26 cellular contexts compared by ENCODE assay signal in genomic region chr2:206627632-206628031, GRCh38. TPM values are rescaled to one million over a fixed set of nuclear protein-coding genes. Genes with fewer than 3 reads are reported as not detected.
A peak's percentile ranks its signal among the peaks of the same experiment; 100 is the strongest.
DNase-seq lines count a peak whose midpoint lies in the region; ATAC-seq and TF ChIP-seq lines count a peak whose summit lies in the region.
"Had no signal": no experiment of that assay in that cellular context is flagged by ENCODE, and none has a peak within 500 bp of the region (broad histone marks: within the 10 kb centered on the region; RNA-seq: fewer than 3 reads in every experiment).

No MANE protein-coding gene starts in this region.

- no peak overlapping the region for H3K4me3 Mint-ChIP-seq in Caco-2 (ENCODE audit: unreplicated experiment)
- H3K4me3 Mint-ChIP-seq: CD14-positive monocyte; CD4-positive, alpha-beta T cell; CD8-positive, alpha-beta memory T cell had no signal

- no peak overlapping the region for H3K27ac ChIP-seq in body of pancreas
- H3K27ac ChIP-seq: A549; BLaER1 treated with 17β-estradiol and CSF1 and Interleukin-3, amounts not matched to agents 10 nM and 100 nM; GM23248 had no signal

- peaks cover 5% of the 10 kb centered on the region for H3K4me1 ChIP-seq in body of pancreas
- no peaks in the 10 kb centered on the region for H3K4me1 ChIP-seq in Caco-2
- H3K4me1 ChIP-seq: A549; BE2C; BLaER1 treated with 17β-estradiol and CSF1 and Interleukin-3, amounts not matched to agents 10 nM and 100 nM had no signal

- no peak for TF ChIP-seq POLR2A in body of pancreas (IDR thresholded peaks at IDR 0.05)

- H3K27ac Mint-ChIP-seq in Caco-2 (ENCODE audit: unreplicated experiment), result no peak overlapping the region
- H3K27ac Mint-ChIP-seq: CD14-positive monocyte; CD4-positive, alpha-beta T cell had no signal

- H3K9me3 Mint-ChIP-seq in Caco-2 (ENCODE audit: unreplicated experiment), result no peaks in the 10 kb centered on the region
- H3K9me3 Mint-ChIP-seq: CD4-positive, alpha-beta T cell had no signal

- no TSS peak for BruUV-seq in Caco-2 (replicated peaks; lab: Mats Ljungman, UMichigan)

- intact Hi-C loops in body of pancreas (cut with DNase I) (no loop called here), Caco-2 (cut with micrococcal nuclease; ENCODE audit: unreplicated experiment) (no loop called here)

- peaks cover 18% of the 10 kb centered on the region for H3K27me3 Mint-ChIP-seq in Caco-2 (ENCODE audit: insufficient read depth, unreplicated experiment)

- H3K27me3 ChIP-seq in body of pancreas (no peaks in the 10 kb centered on the region), Caco-2 (replicated peaks; ENCODE audit: control insufficient read depth, insufficient read depth, low read length) (peaks cover 1% of the 10 kb centered on the region; the same call in 1 of the 2 replicates)
- H3K27me3 ChIP-seq: BLaER1 treated with 17β-estradiol and CSF1 and Interleukin-3, amounts not matched to agents 10 nM and 100 nM had no signal

- no peaks in the 10 kb centered on the region for H3K36me3 Mint-ChIP-seq in Caco-2 (ENCODE audit: insufficient read depth, unreplicated experiment)
- H3K36me3 Mint-ChIP-seq: CD14-positive monocyte; CD8-positive, alpha-beta memory T cell had no signal

- TF ChIP-seq CTCF in body of pancreas (IDR thresholded peaks at IDR 0.05) (no peak), Caco-2 (IDR thresholded peaks at IDR 0.05; ENCODE audit: insufficient read depth in 1 of 2, low read depth in 1 of 2, low read length in 1 of 2, severe bottlenecking in 1 of 2, unreplicated experiment in 1 of 2) (no peak)

- H3K9me3 ChIP-seq in body of pancreas (no peaks in the 10 kb centered on the region), Caco-2 (no peaks in the 10 kb centered on the region)
- H3K9me3 ChIP-seq: A549; BE2C; BLaER1 treated with 17β-estradiol and CSF1 and Interleukin-3, amounts not matched to agents 10 nM and 100 nM had no signal

- H3K36me3 ChIP-seq in body of pancreas (replicated peaks in 1 of 2; ENCODE audit: insufficient read depth in 1 of 2, low read depth in 2 of 2) (no peaks in the 10 kb centered on the region), Caco-2 (ENCODE audit: control insufficient read depth, insufficient read depth, low read length) (no peaks in the 10 kb centered on the region)
- H3K36me3 ChIP-seq: BE2C; BLaER1 treated with 17β-estradiol and CSF1 and Interleukin-3, amounts not matched to agents 10 nM and 100 nM had no signal

- H3K4me1 Mint-ChIP-seq in Caco-2 (ENCODE audit: low read depth, unreplicated experiment), result no peaks in the 10 kb centered on the region
- H3K4me1 Mint-ChIP-seq: CD14-positive monocyte; CD8-positive, alpha-beta memory T cell had no signal

- ATAC-seq in body of pancreas, result peak; percentile 47
- ATAC-seq: A549, GM12878 had no signal

- DNase-seq in DMS53 (lab: John Stamatoyannopoulos, UW), result peak; percentile 19
- DNase-seq in DMS53 treated with DMSO at 0.1 percent for 48 hours (lab: John Stamatoyannopoulos, UW; ENCODE audit: unreplicated experiment), result no peak
- peak; percentile 6 for DNase-seq in NCI-H2171 (lab: John Stamatoyannopoulos, UW)
- peak; percentile 76 for DNase-seq in NCI-H524 treated with DMSO at 0.1 percent for 48 hours (lab: John Stamatoyannopoulos, UW)
- DNase-seq in body of pancreas, result peak in 2 of 4 donors; percentile 7 to 17
- no peak for DNase-seq in Caco-2
- DNase-seq in Kasumi-1 (lab: John Stamatoyannopoulos, UW), result no peak
- no peak for DNase-seq in foreskin melanocyte
- DNase-seq: 8988T; ACHN; AML-193; BE2C; Calu3; CD4-positive, alpha-beta T cell; CD8-positive, alpha-beta memory T cell; DMS79; EL; GDM1; GM23248; H7; HCEC 1CT had no signal

- no peak overlapping the region for H3K4me3 ChIP-seq in body of pancreas
- H3K4me3 ChIP-seq in Caco-2 (ENCODE audit: low read depth, low read length), result no peak overlapping the region
- H3K4me3 ChIP-seq: A549; BLaER1 treated with 17β-estradiol and CSF1 and Interleukin-3, amounts not matched to agents 10 nM and 100 nM; GM12878; GM23248 had no signal

- POLR2A ChIA-PET in Caco-2 (lab: Charles Lee), result no interaction called here

- CTCF ChIA-PET in Caco-2 (lab: Charles Lee), result no interaction called here

RNA-seq across cellular contexts. Expression of gene FAM237A, which starts 14.7 kb away (rescaled TPM):
- total RNA-seq in body of pancreas, result not detected
- not detected in 2 replicates for total RNA-seq in Caco-2 (2022)
- total RNA-seq: Calu3; CD4-positive, alpha-beta T cell; CD8-positive, alpha-beta memory T cell; GM12878; GM23248; H1; H7 had no signal

Comparison
In these comparisons a context has a peak if more than half of its experiments do, and no peak if none do; other contexts are left out.
1. DNase-seq: peak in DMS53 (single experiment), NCI-H2171 (single experiment) and NCI-H524 treated with DMSO at 0.1 percent for 48 hours (single experiment); none in DMS53 treated with DMSO at 0.1 percent for 48 hours (single experiment), Caco-2 (0 of 2), Kasumi-1 (0 of 2) and foreskin melanocyte (single experiment).